21 cellular contexts compared by ENCODE assay signal in the genomic region with DNA sequence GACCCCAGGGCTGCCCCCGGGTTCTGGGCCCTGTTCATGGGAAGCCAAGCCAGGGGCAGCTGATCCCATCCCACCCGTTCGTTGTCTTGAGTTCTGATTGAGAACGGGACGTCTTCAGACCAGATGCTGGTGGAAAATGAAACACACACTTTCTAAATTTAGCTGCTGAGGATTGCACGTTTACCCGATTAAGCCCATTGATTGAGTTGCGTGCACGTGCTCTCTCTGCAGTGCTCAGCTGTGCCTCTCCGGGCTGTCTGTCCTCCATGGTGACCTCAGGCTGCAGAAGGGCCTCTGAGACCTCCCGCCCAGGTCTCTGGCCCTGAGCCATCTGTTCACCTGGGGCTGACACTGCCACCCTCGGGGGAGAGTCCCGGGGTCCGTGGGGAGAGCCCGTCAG. TPM values are rescaled to one million over a fixed set of nuclear protein-coding genes. Genes with fewer than 3 reads are reported as not detected.
"Had no signal": no experiment of that assay in that cellular context is flagged by ENCODE, and none has a peak within 500 bp of the region (broad histone marks: within the 10 kb centered on the region; RNA-seq: fewer than 3 reads in every experiment).

No MANE protein-coding gene starts in this region.

- H3K4me1 ChIP-seq: colonic mucosa, gastrocnemius medialis, left ventricle myocardium inferior, right lobe of liver had no signal

- H2AFZ ChIP-seq: hepatocyte had no signal

- H3K4me3 ChIP-seq: colonic mucosa, gastrocnemius medialis, hepatocyte, left ventricle myocardium inferior, lung, right lobe of liver, testis, uterus had no signal

- H3K4me2 ChIP-seq: hepatocyte had no signal

- H3K9me3 ChIP-seq: colonic mucosa, gastrocnemius medialis, left ventricle myocardium inferior, right lobe of liver, testis, uterus had no signal

- H3K36me3 ChIP-seq: colonic mucosa, gastrocnemius medialis, left ventricle myocardium inferior, right lobe of liver, uterus had no signal

- ATAC-seq: activated CD4-positive, CD25-positive, alpha-beta regulatory T cell treated with anti-CD3 and anti-CD28 coated beads, Interleukin-2, amount 50 U/mL, for 24 hours; gastrocnemius medialis; natural killer cell; right lobe of liver; stimulated activated naive CD8-positive, alpha-beta T cell treated with anti-CD3 and anti-CD28 coated beads, Interleukin-15, Interleukin-2, amounts not matched to agents 100 U/mL and 50 U/mL, for 24 hours had no signal

- H3K27ac ChIP-seq: colonic mucosa, gastrocnemius medialis, hepatocyte, left ventricle myocardium inferior, right lobe of liver, testis, uterus had no signal

- DNase-seq: activated CD4-positive, alpha-beta T cell treated with anti-CD3 and anti-CD28 coated beads for 48 hours; activated CD4-positive, alpha-beta T cell treated with anti-CD3 and anti-CD28 coated beads, Interleukin-2, amount 50 U/mL, for 48 hours; activated CD8-positive, alpha-beta memory T cell treated with anti-CD3 and anti-CD28 coated beads for 24 hours; activated effector memory CD4-positive, alpha-beta T cell treated with Interleukin-2 at 50 U/mL for 16 hours; activated naive CD4-positive, alpha-beta T cell treated with Interleukin-2 at 50 U/mL for 16 hours; colonic mucosa; effector memory CD4-positive, alpha-beta T cell; gastrocnemius medialis; islet precursor cell; left ventricle myocardium inferior; mesendoderm; natural killer cell; right lobe of liver; stimulated activated CD4-positive, alpha-beta T cell treated with anti-CD3 and anti-CD28 coated beads, Interleukin-2, amount 100 ng/mL, for 48 hours; stimulated activated naive CD8-positive, alpha-beta T cell treated with anti-CD3 and anti-CD28 coated beads, Interleukin-15, Interleukin-2, amounts not matched to agents 100 U/mL and 50 U/mL, for 24 hours; testis; trophoblast cell; uterus had no signal

- H3K27me3 ChIP-seq: testis had no signal

RNA-seq across cellular contexts. Expression of a gene that starts 36.7 kb away (rescaled TPM):
- total RNA-seq: gastrocnemius medialis had no signal
